ENCODE assay signal across 8 cellular contexts in genomic region chr3:9067352-9067975, GRCh38.
DNase-seq lines count a peak whose midpoint lies in the region; ATAC-seq, FAIRE-seq and TF ChIP-seq lines count a peak whose summit lies in the region.

No MANE protein-coding gene starts in this region.

- peak; percentile 46 for DNase-seq in activated CD8-positive, alpha-beta memory T cell treated with anti-CD3 and anti-CD28 coated beads, Interleukin-2, amount 10 ng/mL, durations not matched to agents 7 days and 5 days
- no peak for DNase-seq in activated CD8-positive, alpha-beta memory T cell treated with anti-CD3 and anti-CD28 coated beads, Interleukin-2, amount 50 U/mL, for 4 hours
- peak; percentile 27 to 70 for DNase-seq in NCI-H526 (lab: John Stamatoyannopoulos, UW)
- DNase-seq in astrocyte of the cerebellum (ENCODE audit: low read depth) = peak; percentile 54
- peak; percentile 67 for DNase-seq in hepatic stellate cell (ENCODE audit: low spot score)
- peak; percentile 61 for DNase-seq in small intestine
- DNase-seq in NK-92 treated with Interleukin-12 subunit alpha and Interleukin-12 subunit beta, amount 100 ng/mL, for 24 hours (lab: John Stamatoyannopoulos, UW) = no peak

- FAIRE-seq in small intestine (lab: Jason Lieb, UNC) = no peak

- WGBS in small intestine, 3 donors = 33 to 42% (median 41%) methylated on average over 13 of the region's 13 CpGs

- H3K36me3 Mint-ChIP-seq in activated CD8-positive, alpha-beta memory T cell treated with anti-CD3 and anti-CD28 coated beads, Interleukin-2, amount 10 ng/mL, durations not matched to agents 7 days and 5 days = no peaks in the 10 kb centered on the region

- H3K9me3 Mint-ChIP-seq in activated CD8-positive, alpha-beta memory T cell treated with anti-CD3 and anti-CD28 coated beads, Interleukin-2, amount 10 ng/mL, durations not matched to agents 7 days and 5 days (ENCODE audit: low read depth) = peaks cover 1% of the 10 kb centered on the region

- H3K36me3 ChIP-seq in small intestine (ENCODE audit: control insufficient read depth in 2 of 2, insufficient read depth in 2 of 2, low read length in 2 of 2) = no peaks in the 10 kb centered on the region

- ATAC-seq in activated CD8-positive, alpha-beta memory T cell treated with anti-CD3 and anti-CD28 coated beads, Interleukin-2, amount 10 ng/mL, durations not matched to agents 7 days and 5 days = no peak
- peak; percentile 72 for ATAC-seq in HG02759 (IDR thresholded peaks at IDR 0.05; ENCODE audit: unreplicated experiment)

- no peaks in the 10 kb centered on the region for H3K4me1 ChIP-seq in small intestine (ENCODE audit: control insufficient read depth in 2 of 2, insufficient read depth in 1 of 2, low read depth in 1 of 2, low read length in 1 of 2)

- H3K4me3 Mint-ChIP-seq in activated CD8-positive, alpha-beta memory T cell treated with anti-CD3 and anti-CD28 coated beads, Interleukin-2, amount 10 ng/mL, durations not matched to agents 7 days and 5 days = no peak overlapping the region

- no peaks in the 10 kb centered on the region for H3K27me3 ChIP-seq in small intestine (ENCODE audit: control insufficient read depth in 2 of 2, insufficient read depth in 2 of 2, low read length in 2 of 2)

- H3K27ac ChIP-seq in small intestine (ENCODE audit: low read depth in 1 of 2, low read length in 1 of 2) = no peak overlapping the region

- peak; percentile 97 for TF ChIP-seq CTCF in astrocyte of the cerebellum (IDR thresholded peaks at IDR 0.05; ENCODE audit: low read depth, low read length, missing control alignments)

- H3K27me3 Mint-ChIP-seq in activated CD8-positive, alpha-beta memory T cell treated with anti-CD3 and anti-CD28 coated beads, Interleukin-2, amount 10 ng/mL, durations not matched to agents 7 days and 5 days = no peaks in the 10 kb centered on the region

- H3K4me3 ChIP-seq in astrocyte of the cerebellum (ENCODE audit: low read depth, low read length) (no peak overlapping the region), small intestine (ENCODE audit: low read depth in 1 of 2, low read length in 2 of 2) (no peak overlapping the region)

- CTCF ChIA-PET in activated CD8-positive, alpha-beta memory T cell treated with anti-CD3 and anti-CD28 coated beads, Interleukin-2, amount 10 ng/mL, durations not matched to agents 7 days and 5 days (lab: Charles Lee) = interaction anchor here (1.5 to 2.8 kb wide), 3 partner anchors 78 to 235 kb away, joined by 3 to 9 read pairs (median 7); no protein-coding TSS in a partner anchor

- in situ Hi-C loops in astrocyte of the cerebellum (cut with HindIII; ENCODE audit: low sequenced_read_pairs) = no loop called here

- H3K4me1 Mint-ChIP-seq in activated CD8-positive, alpha-beta memory T cell treated with anti-CD3 and anti-CD28 coated beads, Interleukin-2, amount 10 ng/mL, durations not matched to agents 7 days and 5 days = no peaks in the 10 kb centered on the region

- H3K27ac Mint-ChIP-seq in activated CD8-positive, alpha-beta memory T cell treated with anti-CD3 and anti-CD28 coated beads, Interleukin-2, amount 10 ng/mL, durations not matched to agents 7 days and 5 days = no peak overlapping the region

- no peaks in the 10 kb centered on the region for H3K9me3 ChIP-seq in small intestine (ENCODE audit: control insufficient read depth, low read depth)

Comparison
In these comparisons a context has a peak if more than half of its experiments do, and no peak if none do; other contexts are left out.
1. DNase-seq: peak in activated CD8-positive, alpha-beta memory T cell treated with anti-CD3 and anti-CD28 coated beads, Interleukin-2, amount 10 ng/mL, durations not matched to agents 7 days and 5 days (single experiment), NCI-H526 (2 of 2), astrocyte of the cerebellum (single experiment), hepatic stellate cell (single experiment) and small intestine (single experiment); none in activated CD8-positive, alpha-beta memory T cell treated with anti-CD3 and anti-CD28 coated beads, Interleukin-2, amount 50 U/mL, for 4 hours (single experiment) and NK-92 treated with Interleukin-12 subunit alpha and Interleukin-12 subunit beta, amount 100 ng/mL, for 24 hours (single experiment).